Comparison of ENCODE assay signal across 8 cellular contexts in genomic region chr12:56723889-56724659, GRCh38. TPM values are rescaled to one million over a fixed set of nuclear protein-coding genes. Genes with fewer than 3 reads are reported as not detected.
A peak's percentile ranks its signal among the peaks of the same experiment; 100 is the strongest.
DNase-seq lines count a peak whose midpoint lies in the region; ATAC-seq and TF ChIP-seq lines count a peak whose summit lies in the region.

No MANE protein-coding gene starts in this region.

- H3K4me1 ChIP-seq in KMS-11 (ENCODE audit: low read depth, poor library complexity, severe bottlenecking): peaks cover 57% of the 10 kb centered on the region
- peaks cover 9 to 64% (median 51%) of the 10 kb centered on the region in 12 donors for H3K4me1 ChIP-seq in heart left ventricle
- peaks cover 27% of the 10 kb centered on the region for H3K4me1 ChIP-seq in parathyroid adenoma

- H3K79me2 ChIP-seq in KMS-11 (ENCODE audit: insufficient read depth, low read depth) (peaks cover 62% of the 10 kb centered on the region), parathyroid adenoma (peaks cover 56% of the 10 kb centered on the region)

- H3K9me3 Mint-ChIP-seq in CD4-positive, alpha-beta T cell: no peaks in the 10 kb centered on the region
- H3K9me3 Mint-ChIP-seq in activated naive CD8-positive, alpha-beta T cell treated with anti-CD3 and anti-CD28 coated beads for 36 hours: no peaks in the 10 kb centered on the region

- no peaks in the 10 kb centered on the region for H3K27me3 Mint-ChIP-seq in CD4-positive, alpha-beta T cell
- H3K27me3 Mint-ChIP-seq in activated naive CD8-positive, alpha-beta T cell treated with anti-CD3 and anti-CD28 coated beads for 36 hours: no peaks in the 10 kb centered on the region

- CTCF ChIA-PET in CD4-positive, alpha-beta T cell (lab: Charles Lee): interaction anchor here (0.8 to 1.0 kb wide), 2 partner anchors 18 to 88 kb away, joined by 3 to 4 read pairs; no protein-coding TSS in a partner anchor

- peaks cover 71% of the 10 kb centered on the region for H3K4me1 Mint-ChIP-seq in CD4-positive, alpha-beta T cell (ENCODE audit: low read depth)
- peaks cover 51% of the 10 kb centered on the region for H3K4me1 Mint-ChIP-seq in activated naive CD8-positive, alpha-beta T cell treated with anti-CD3 and anti-CD28 coated beads for 36 hours

- H3K9ac ChIP-seq in KMS-11 (peak overlapping the region; percentile 95), parathyroid adenoma (peak overlapping the region; percentile 86)

- peak in 1 of 10 experiments; percentile 9 for DNase-seq in CD4-positive, alpha-beta T cell
- DNase-seq in activated naive CD8-positive, alpha-beta T cell treated with anti-CD3 and anti-CD28 coated beads for 36 hours: no peak
- peak in 4 of 5 donors; percentile 63 to 81 (median 70) for DNase-seq in heart left ventricle
- no peak for DNase-seq in NK-92 (lab: John Stamatoyannopoulos, UW; ENCODE audit: unreplicated experiment)

- no peaks in the 10 kb centered on the region for H3K27me3 ChIP-seq in CD4-positive, alpha-beta T cell (ENCODE audit: control insufficient read depth, insufficient read depth, low read length)
- H3K27me3 ChIP-seq in KMS-11 (ENCODE audit: insufficient read depth, low read depth): no peaks in the 10 kb centered on the region
- no peaks in the 10 kb centered on the region for H3K27me3 ChIP-seq in heart left ventricle
- no peaks in the 10 kb centered on the region for H3K27me3 ChIP-seq in parathyroid adenoma (ENCODE audit: control insufficient read depth, insufficient read depth, low read length)

- POLR2A ChIA-PET in CD4-positive, alpha-beta T cell (lab: Charles Lee): interaction anchor here (0.8 to 2.1 kb wide), 3 partner anchors 35 to 95 kb away, joined by 3 to 17 read pairs (median 12); partner anchors contain the start of genes BAZ2A and PTGES3

- H3K4me3 Mint-ChIP-seq in CD4-positive, alpha-beta T cell: peak overlapping the region; percentile 98
- H3K4me3 Mint-ChIP-seq in activated naive CD8-positive, alpha-beta T cell treated with anti-CD3 and anti-CD28 coated beads for 36 hours: peak overlapping the region; percentile 94

- H3K9me3 ChIP-seq in CD4-positive, alpha-beta T cell (ENCODE audit: control insufficient read depth, low read length): no peaks in the 10 kb centered on the region
- H3K9me3 ChIP-seq in heart left ventricle (no peaks in the 10 kb centered on the region), parathyroid adenoma (ENCODE audit: control insufficient read depth, low read length) (no peaks in the 10 kb centered on the region)

- H4K20me1 ChIP-seq in KMS-11 (ENCODE audit: insufficient read depth): peaks cover 49% of the 10 kb centered on the region

- H3K27ac ChIP-seq in CD4-positive, alpha-beta T cell (ENCODE audit: low read depth, low read length): peak overlapping the region; percentile 86
- H3K27ac ChIP-seq in KMS-11 (peak overlapping the region; percentile 92), heart left ventricle (peak overlapping the region; percentile 79 to 97 (median 93)), parathyroid adenoma (peak overlapping the region; percentile 96)

- H3K27ac Mint-ChIP-seq in CD4-positive, alpha-beta T cell: peak overlapping the region; percentile 92
- peak overlapping the region; percentile 98 for H3K27ac Mint-ChIP-seq in activated naive CD8-positive, alpha-beta T cell treated with anti-CD3 and anti-CD28 coated beads for 36 hours

- H3K36me3 Mint-ChIP-seq in CD4-positive, alpha-beta T cell (ENCODE audit: low read depth): peaks cover 81% of the 10 kb centered on the region
- peaks cover 68% of the 10 kb centered on the region for H3K36me3 Mint-ChIP-seq in activated naive CD8-positive, alpha-beta T cell treated with anti-CD3 and anti-CD28 coated beads for 36 hours

- no peak overlapping the region for H2AFZ ChIP-seq in KMS-11 (ENCODE audit: low read depth)
- H2AFZ ChIP-seq in parathyroid adenoma: peak overlapping the region; percentile 99

- H3K4me2 ChIP-seq in KMS-11 (peak overlapping the region; percentile 93), parathyroid adenoma (ENCODE audit: low read length) (peak overlapping the region; percentile 91)

- no peak for ATAC-seq in CD4-positive, alpha-beta T cell (ENCODE audit: poor library complexity)
- peak; percentile 33 to 54 (median 44) for ATAC-seq in heart left ventricle
- ATAC-seq in GM21619 (IDR thresholded peaks at IDR 0.05; ENCODE audit: unreplicated experiment): no peak
- ATAC-seq in GM18867 (IDR thresholded peaks at IDR 0.05; ENCODE audit: unreplicated experiment): no peak

- H3K36me3 ChIP-seq in KMS-11 (ENCODE audit: insufficient read depth) (peaks cover 44% of the 10 kb centered on the region; the same call in 1 of the 2 replicates), heart left ventricle (peaks cover 0 to 44% (median 19%) of the 10 kb centered on the region in 9 donors), parathyroid adenoma (ENCODE audit: control insufficient read depth, insufficient read depth, low read length) (no peaks in the 10 kb centered on the region)

- no peak for TF ChIP-seq CTCF in CD4-positive, alpha-beta T cell (IDR thresholded peaks at IDR 0.05)
- TF ChIP-seq CTCF in KMS-11 (conservative IDR thresholded peaks at IDR 0.05; ENCODE audit: low read depth, low read length) (peak; percentile 21; the same call in 1 of the 2 replicates), heart left ventricle (IDR thresholded peaks at IDR 0.05) (no peak), parathyroid adenoma (IDR thresholded peaks at IDR 0.05) (no peak)

- WGBS in heart left ventricle, 4 donors: 1 to 2% (median 1%) methylated on average over 14 of the region's 14 CpGs

- peak in 1 of 2 donors; percentile 27 for TF ChIP-seq POLR2A in heart left ventricle (IDR thresholded peaks at IDR 0.05)

- intact Hi-C loops in CD4-positive, alpha-beta T cell (cut with DNase I, micrococcal nuclease): loop anchor here (1.0 to 10.0 kb wide), 4 partner anchors 34 to 899 kb away; partner anchors contain the start of gene DNAJC14 (in 1 of the 2)
- intact Hi-C loops in heart left ventricle (cut with DNase I): loop anchor here in 9 of 10 donors (1.0 to 10.0 kb wide), 8 partner anchors 35 to 82 kb away; partner anchors contain the start of genes ATP5F1B (in 7 of the 9) and PTGES3 (in 7 of the 9)

- H3K4me3 ChIP-seq in KMS-11 (IDR thresholded peaks at IDR 0.05; ENCODE audit: insufficient read depth, low read depth, low read length) (peak overlapping the region; percentile 94), heart left ventricle (peak overlapping the region; percentile 68 to 98 (median 82)), parathyroid adenoma (ENCODE audit: low read depth, low read length) (peak overlapping the region; percentile 98)

RNA-seq across cellular contexts. Expression of gene NACA, which starts 1.0 kb away (rescaled TPM):
- total RNA-seq in CD4-positive, alpha-beta T cell: 1,000 to 10,000 TPM; 1,441 to 1,479 TPM
- 1,000 to 10,000 TPM; 1,112 to 1,149 TPM for total RNA-seq in activated naive CD8-positive, alpha-beta T cell treated with anti-CD3 and anti-CD28 coated beads for 36 hours
- 100 to 1,000 TPM; 361 to 741 (median 537) TPM for total RNA-seq in heart left ventricle
- 1,000 to 10,000 TPM in 1 of 2 donors, 100 to 1,000 TPM in 1; 848 to 1,208 TPM for polyA plus RNA-seq in heart left ventricle

RNA-seq across cellular contexts. Expression of gene PRIM1, which starts 28.0 kb away (rescaled TPM):
- total RNA-seq in CD4-positive, alpha-beta T cell: 1 to 10 TPM; 5.3 to 6.1 TPM
- total RNA-seq in activated naive CD8-positive, alpha-beta T cell treated with anti-CD3 and anti-CD28 coated beads for 36 hours: 100 to 1,000 TPM in 1 of 2 experiments, 10 to 100 TPM in 1; 95.4 to 100 TPM
- total RNA-seq in heart left ventricle: 1 to 10 TPM; 2.4 to 6.1 (median 3.3) TPM
- polyA plus RNA-seq in heart left ventricle: 1 to 10 TPM; 2.6 to 4.1 TPM

RNA-seq across cellular contexts. Expression of gene PTGES3, which starts 36.0 kb away (rescaled TPM):
- 100 to 1,000 TPM; 146 to 154 TPM for total RNA-seq in CD4-positive, alpha-beta T cell
- 100 to 1,000 TPM; 402 to 403 TPM for total RNA-seq in activated naive CD8-positive, alpha-beta T cell treated with anti-CD3 and anti-CD28 coated beads for 36 hours
- 100 to 1,000 TPM in 6 of 9 donors, 10 to 100 TPM in 3; 48.0 to 120 (median 103) TPM for total RNA-seq in heart left ventricle
- 100 to 1,000 TPM in 1 of 2 donors, 10 to 100 TPM in 1; 54.6 to 125 TPM for polyA plus RNA-seq in heart left ventricle

RNA-seq across cellular contexts. Expression of gene HSD17B6, which starts 39.0 kb away (rescaled TPM):
- not detected for total RNA-seq in CD4-positive, alpha-beta T cell
- total RNA-seq in activated naive CD8-positive, alpha-beta T cell treated with anti-CD3 and anti-CD28 coated beads for 36 hours: 1 to 10 TPM; 1.7 to 1.9 TPM
- total RNA-seq in heart left ventricle: 1 to 10 TPM in 1 of 9 donors, not detected in 8; 7.4 TPM
- polyA plus RNA-seq in heart left ventricle: under 1 TPM in 1 of 2 donors, not detected in 1; 0.10 TPM

Comparison
In these comparisons a context has a peak if more than half of its experiments do, and no peak if none do; other contexts are left out.
1. ATAC-seq: peak in heart left ventricle (4 of 4); none in CD4-positive, alpha-beta T cell (single experiment), GM21619 (single experiment) and GM18867 (single experiment).
2. DNase-seq: peak in heart left ventricle (4 of 5); none in activated naive CD8-positive, alpha-beta T cell treated with anti-CD3 and anti-CD28 coated beads for 36 hours (single experiment) and NK-92 (single experiment).
3. RNA of gene PRIM1, which starts 28.0 kb away (total RNA-seq): 95.4 to 100 TPM in activated naive CD8-positive, alpha-beta T cell treated with anti-CD3 and anti-CD28 coated beads for 36 hours; 5.3 to 6.1 TPM in CD4-positive, alpha-beta T cell and 2.4 to 6.1 TPM in heart left ventricle; every median in the first group is over 10 times any median in the second.
4. Peak in every context shown above with its lines, with median percentiles within 50 percentile points of each other: H3K27ac ChIP-seq and H3K4me3 ChIP-seq.